ENCODE assay signal across 22 cellular contexts in genomic region chr15:72086920-72087648, GRCh38.
"Had no signal": no experiment of that assay in that cellular context is flagged by ENCODE, and none has a peak within 500 bp of the region (broad histone marks: within the 10 kb centered on the region; RNA-seq: fewer than 3 reads in every experiment).

No MANE protein-coding gene starts in this region.

- FAIRE-seq: endothelial cell of umbilical vein, islet of Langerhans had no signal

- H3K4me1 ChIP-seq: colonic mucosa had no signal

- H3K27ac ChIP-seq: colonic mucosa, right atrium auricular region, sigmoid colon, skin epidermis, stomach, thoracic aorta, vagina had no signal

- DNase-seq: effector CD4-positive, alpha-beta T cell; endodermal cell; erythroblast; foreskin melanocyte; head of caudate nucleus; hippocampal formation; kidney glomerular epithelial cell; naive thymus-derived CD8-positive, alpha-beta T cell; sigmoid colon; stimulated activated CD4-positive, alpha-beta T cell treated with anti-CD3 and anti-CD28 coated beads, Interleukin-2, amount 100 ng/mL, for 24 hours; stimulated activated CD4-positive, alpha-beta T cell treated with anti-CD3 and anti-CD28 coated beads, Interleukin-4, amount 100 ng/mL, for 4 hours; stimulated activated naive CD4-positive, alpha-beta T cell; substantia nigra; trophoblast cell had no signal

- H3K9me3 ChIP-seq: colonic mucosa, right atrium auricular region, sigmoid colon, stomach, thoracic aorta, vagina had no signal

- H3K36me3 ChIP-seq: colonic mucosa, right atrium auricular region, sigmoid colon, stomach, thoracic aorta had no signal

- H3K4me3 ChIP-seq: colonic mucosa, right atrium auricular region, sigmoid colon, skin epidermis, stomach, thoracic aorta, vagina had no signal

- H3K27me3 ChIP-seq: colonic mucosa, right atrium auricular region, sigmoid colon, stomach, vagina had no signal

- ATAC-seq: naive thymus-derived CD8-positive, alpha-beta T cell had no signal
